1 cellular context compared by ENCODE assay signal in genomic region chr16:72666267-72666666, GRCh38.
TF ChIP-seq lines count a peak whose summit lies in the region.

No MANE protein-coding gene starts in this region.

TF ChIP-seq in SK-N-SH, 30 proteins besides CTCF, POLR2A, EP300 and RAD21 (continued from another document):
- TF ChIP-seq ZBTB33 (IDR thresholded peaks at IDR 0.05; ENCODE audit: borderline replicate concordance, low read depth) (no peak), NRF1 (IDR thresholded peaks at IDR 0.05; ENCODE audit: low read depth, low read length) (no peak), FOSL2 (IDR thresholded peaks at IDR 0.05; ENCODE audit: borderline replicate concordance, low read depth) (no peak), ELF1 (IDR thresholded peaks at IDR 0.05) (no peak), FOXJ3 (CRISPR knock-in tag; IDR thresholded peaks at IDR 0.05) (no peak), PBX3 (IDR thresholded peaks at IDR 0.05) (no peak)
